Comparison of ENCODE assay signal across 8 cellular contexts in genomic region chr2:191302459-191303155, GRCh38. TPM values are rescaled to one million over a fixed set of nuclear protein-coding genes. Genes with fewer than 3 reads are reported as not detected.
DNase-seq lines count a peak whose midpoint lies in the region; ATAC-seq lines count a peak whose summit lies in the region.

No MANE protein-coding gene starts in this region.

- peaks cover 6% of the 10 kb centered on the region for H3K4me1 Mint-ChIP-seq in stimulated activated naive CD8-positive, alpha-beta T cell treated with anti-CD3 and anti-CD28 coated beads, Interleukin-15, amount 100 ng/mL, for 72 hours
- H3K4me1 Mint-ChIP-seq in activated CD4-positive, alpha-beta T cell treated with anti-CD3 and anti-CD28 coated beads, Interleukin-2, amount 10 ng/mL, durations not matched to agents 24 days and 14 days: no peaks in the 10 kb centered on the region
- no peaks in the 10 kb centered on the region for H3K4me1 Mint-ChIP-seq in T-helper 2 cell treated with Interferon-gamma antibody and Interleukin-4, amounts not matched to agents 5 μg/mL and 100 μg/mL, for 36 hours (ENCODE audit: low read depth)

- DNase-seq in stimulated activated naive CD8-positive, alpha-beta T cell treated with anti-CD3 and anti-CD28 coated beads, Interleukin-15, amount 100 ng/mL, for 72 hours: no peak
- no peak for DNase-seq in stimulated activated naive CD8-positive, alpha-beta T cell treated with anti-CD3 and anti-CD28 coated beads, Interleukin-15, Interleukin-2, amounts not matched to agents 100 U/mL and 50 U/mL, for 24 hours
- peak; percentile 68 for DNase-seq in activated CD4-positive, alpha-beta T cell treated with anti-CD3 and anti-CD28 coated beads, Interleukin-2, amount 10 ng/mL, durations not matched to agents 24 days and 14 days
- DNase-seq in stimulated activated CD4-positive, alpha-beta T cell treated with anti-CD3 and anti-CD28 coated beads, Interleukin-4, amount 100 ng/mL, for 1 hour: peak; percentile 12
- DNase-seq in LoVo (ENCODE audit: low spot score) (no peak), NCI-H774 (lab: John Stamatoyannopoulos, UW) (no peak)
- no peak for DNase-seq in T-helper 2 cell treated with Interferon-gamma antibody and Interleukin-4, amounts not matched to agents 5 μg/mL and 100 μg/mL, for 36 hours (ENCODE audit: low spot score)

- H3K4me3 Mint-ChIP-seq in stimulated activated naive CD8-positive, alpha-beta T cell treated with anti-CD3 and anti-CD28 coated beads, Interleukin-15, amount 100 ng/mL, for 72 hours: no peak overlapping the region
- H3K4me3 Mint-ChIP-seq in activated CD4-positive, alpha-beta T cell treated with anti-CD3 and anti-CD28 coated beads, Interleukin-2, amount 10 ng/mL, durations not matched to agents 24 days and 14 days: no peak overlapping the region
- no peak overlapping the region for H3K4me3 Mint-ChIP-seq in T-helper 2 cell treated with Interferon-gamma antibody and Interleukin-4, amounts not matched to agents 5 μg/mL and 100 μg/mL, for 36 hours

- peak; percentile 64 for ATAC-seq in stimulated activated naive CD8-positive, alpha-beta T cell treated with anti-CD3 and anti-CD28 coated beads, Interleukin-15, amount 100 ng/mL, for 72 hours
- no peak for ATAC-seq in stimulated activated naive CD8-positive, alpha-beta T cell treated with anti-CD3 and anti-CD28 coated beads, Interleukin-15, Interleukin-2, amounts not matched to agents 100 U/mL and 50 U/mL, for 24 hours
- ATAC-seq in HG03103 (IDR thresholded peaks at IDR 0.05; ENCODE audit: low read depth, unreplicated experiment): peak; percentile 83

- no peak overlapping the region for H3K27ac Mint-ChIP-seq in stimulated activated naive CD8-positive, alpha-beta T cell treated with anti-CD3 and anti-CD28 coated beads, Interleukin-15, amount 100 ng/mL, for 72 hours
- no peak overlapping the region for H3K27ac Mint-ChIP-seq in activated CD4-positive, alpha-beta T cell treated with anti-CD3 and anti-CD28 coated beads, Interleukin-2, amount 10 ng/mL, durations not matched to agents 24 days and 14 days
- no peak overlapping the region for H3K27ac Mint-ChIP-seq in T-helper 2 cell treated with Interferon-gamma antibody and Interleukin-4, amounts not matched to agents 5 μg/mL and 100 μg/mL, for 36 hours

- intact Hi-C loops in activated CD4-positive, alpha-beta T cell treated with anti-CD3 and anti-CD28 coated beads, Interleukin-2, amount 10 ng/mL, durations not matched to agents 24 days and 14 days (cut with micrococcal nuclease): loop anchor here (1.0 kb wide), 1 partner anchor 137 kb away; no protein-coding TSS in a partner anchor

- no peaks in the 10 kb centered on the region for H3K36me3 Mint-ChIP-seq in activated CD4-positive, alpha-beta T cell treated with anti-CD3 and anti-CD28 coated beads, Interleukin-2, amount 10 ng/mL, durations not matched to agents 24 days and 14 days (ENCODE audit: low read depth)
- no peaks in the 10 kb centered on the region for H3K36me3 Mint-ChIP-seq in T-helper 2 cell treated with Interferon-gamma antibody and Interleukin-4, amounts not matched to agents 5 μg/mL and 100 μg/mL, for 36 hours (ENCODE audit: low read depth)

- H3K27me3 Mint-ChIP-seq in stimulated activated naive CD8-positive, alpha-beta T cell treated with anti-CD3 and anti-CD28 coated beads, Interleukin-15, amount 100 ng/mL, for 72 hours: no peaks in the 10 kb centered on the region
- H3K27me3 Mint-ChIP-seq in activated CD4-positive, alpha-beta T cell treated with anti-CD3 and anti-CD28 coated beads, Interleukin-2, amount 10 ng/mL, durations not matched to agents 24 days and 14 days: no peaks in the 10 kb centered on the region
- no peaks in the 10 kb centered on the region for H3K27me3 Mint-ChIP-seq in T-helper 2 cell treated with Interferon-gamma antibody and Interleukin-4, amounts not matched to agents 5 μg/mL and 100 μg/mL, for 36 hours (ENCODE audit: low read depth)

- H3K9me3 Mint-ChIP-seq in stimulated activated naive CD8-positive, alpha-beta T cell treated with anti-CD3 and anti-CD28 coated beads, Interleukin-15, amount 100 ng/mL, for 72 hours: no peaks in the 10 kb centered on the region
- no peaks in the 10 kb centered on the region for H3K9me3 Mint-ChIP-seq in activated CD4-positive, alpha-beta T cell treated with anti-CD3 and anti-CD28 coated beads, Interleukin-2, amount 10 ng/mL, durations not matched to agents 24 days and 14 days
- H3K9me3 Mint-ChIP-seq in T-helper 2 cell treated with Interferon-gamma antibody and Interleukin-4, amounts not matched to agents 5 μg/mL and 100 μg/mL, for 36 hours: no peaks in the 10 kb centered on the region

RNA-seq across cellular contexts. Expression of gene MYO1B, which starts 57.4 kb away (rescaled TPM):
- 16.4 and 21.1 TPM in 2 replicates for total RNA-seq in activated CD4-positive, alpha-beta T cell treated with anti-CD3 and anti-CD28 coated beads, Interleukin-2, amount 10 ng/mL, durations not matched to agents 24 days and 14 days

Comparison
In these comparisons a context has a peak if more than half of its experiments do, and no peak if none do; other contexts are left out.
1. DNase-seq: peak in activated CD4-positive, alpha-beta T cell treated with anti-CD3 and anti-CD28 coated beads, Interleukin-2, amount 10 ng/mL, durations not matched to agents 24 days and 14 days (single experiment) and stimulated activated CD4-positive, alpha-beta T cell treated with anti-CD3 and anti-CD28 coated beads, Interleukin-4, amount 100 ng/mL, for 1 hour (single experiment); none in stimulated activated naive CD8-positive, alpha-beta T cell treated with anti-CD3 and anti-CD28 coated beads, Interleukin-15, amount 100 ng/mL, for 72 hours (0 of 2), stimulated activated naive CD8-positive, alpha-beta T cell treated with anti-CD3 and anti-CD28 coated beads, Interleukin-15, Interleukin-2, amounts not matched to agents 100 U/mL and 50 U/mL, for 24 hours (single experiment), LoVo (single experiment), NCI-H774 (single experiment) and T-helper 2 cell treated with Interferon-gamma antibody and Interleukin-4, amounts not matched to agents 5 μg/mL and 100 μg/mL, for 36 hours (single experiment).